ENCODE assay signal across 8 cellular contexts in the genomic region with DNA sequence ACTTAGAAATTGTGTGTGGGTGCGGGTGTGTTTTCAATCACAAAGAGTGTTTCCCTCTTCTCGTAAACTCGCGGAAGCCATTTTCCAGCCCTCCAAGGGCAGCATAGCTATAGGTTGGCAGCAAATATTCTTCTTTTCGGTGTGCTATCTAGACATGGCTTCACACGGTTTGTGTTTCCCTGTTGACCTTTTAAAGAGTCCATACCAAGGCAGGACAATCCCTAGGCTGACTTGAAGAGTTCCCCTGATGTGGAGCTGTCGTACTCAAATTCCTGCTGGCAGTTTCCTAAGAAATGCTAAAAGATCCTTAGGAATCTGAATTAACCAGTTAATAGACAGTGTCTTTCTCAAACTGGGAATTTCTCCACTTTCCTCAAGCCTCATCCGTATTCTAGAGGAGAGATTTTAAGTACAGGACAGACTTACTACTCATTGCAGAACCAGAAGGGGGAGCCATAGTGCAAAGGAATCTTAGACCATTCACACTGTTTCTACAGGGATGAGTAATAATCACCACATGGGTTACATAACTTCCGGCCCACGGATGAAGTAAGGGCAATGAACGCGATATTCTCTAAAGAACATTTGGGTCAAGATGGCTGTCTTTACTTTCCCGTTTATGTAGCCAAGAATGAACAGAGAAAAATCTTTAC.
DNase-seq lines count a peak whose midpoint lies in the region; ATAC-seq and TF ChIP-seq lines count a peak whose summit lies in the region.

No MANE protein-coding gene starts in this region.

- intact Hi-C loops in Panc1 (cut with micrococcal nuclease; ENCODE audit: unreplicated experiment): no loop called here
- intact Hi-C loops in spleen (cut with DNase I; ENCODE audit: low total_unique reads): no loop called here

- no peaks in the 10 kb centered on the region for H3K27me3 ChIP-seq in Panc1 (ENCODE audit: control insufficient read depth, insufficient read depth, low read length)
- no peaks in the 10 kb centered on the region for H3K27me3 ChIP-seq in spleen (replicated peaks in 1 of 7)

- in situ Hi-C loops in Panc1 (cut with HindIII; ENCODE audit: low pct_unique_long_range_greater_than_20kb, low sequenced_read_pairs): no loop called here

- no peak overlapping the region for H3K4me3 Mint-ChIP-seq in activated T-cell treated with anti-CD3 and anti-CD28 coated beads, Interleukin-2, amount 50 U/mL, for 4 hours

- H3K27me3 Mint-ChIP-seq in activated T-cell treated with anti-CD3 and anti-CD28 coated beads, Interleukin-2, amount 50 U/mL, for 4 hours (ENCODE audit: low read depth): peaks cover 7% of the 10 kb centered on the region

- H3K36me3 ChIP-seq in Panc1 (ENCODE audit: control insufficient read depth, insufficient read depth, low read length) (no peaks in the 10 kb centered on the region), spleen (no peaks in the 10 kb centered on the region)

- POLR2A ChIA-PET in Panc1 (lab: Charles Lee): no interaction called here

- H3K4me1 Mint-ChIP-seq in activated T-cell treated with anti-CD3 and anti-CD28 coated beads, Interleukin-2, amount 50 U/mL, for 4 hours (ENCODE audit: low read depth): no peaks in the 10 kb centered on the region

- H3K9me3 ChIP-seq in Panc1 (ENCODE audit: control insufficient read depth, insufficient read depth, low read depth, low read length) (no peaks in the 10 kb centered on the region), spleen (peaks cover 0 to 7% (median 0%) of the 10 kb centered on the region in 8 donors)

- DNase-seq in stimulated activated CD4-positive, alpha-beta T cell treated with anti-CD3 and anti-CD28 coated beads, Interleukin-1b, Interleukin-23, amount 100 ng/mL, for 48 hours: peak; percentile 1
- DNase-seq in stimulated activated CD4-positive, alpha-beta T cell treated with anti-CD3 and anti-CD28 coated beads, Interleukin-4, amount 100 ng/mL, for 4 hours: no peak
- DNase-seq in Panc1 (ENCODE audit: low read depth, low spot score) (peak; percentile 4), fibroblast of mammary gland (ENCODE audit: low read depth) (peak; percentile 96), spleen (no peak), Ammon's horn (ENCODE audit: low spot score) (no peak), T-helper 9 cell (no peak)
- DNase-seq in activated T-cell treated with anti-CD3 and anti-CD28 coated beads, Interleukin-2, amount 50 U/mL, for 4 hours: no peak

- H3K36me3 Mint-ChIP-seq in activated T-cell treated with anti-CD3 and anti-CD28 coated beads, Interleukin-2, amount 50 U/mL, for 4 hours (ENCODE audit: insufficient read depth): no peaks in the 10 kb centered on the region

- H3K4me1 ChIP-seq in Panc1 (ENCODE audit: control insufficient read depth, insufficient read depth, low read length) (no peaks in the 10 kb centered on the region), spleen (no peaks in the 10 kb centered on the region)

- no peak for ATAC-seq in Panc1
- ATAC-seq in activated T-cell treated with anti-CD3 and anti-CD28 coated beads, Interleukin-2, amount 50 U/mL, for 4 hours: no peak

- CTCF ChIA-PET in Panc1 (lab: Charles Lee): no interaction called here

- no TSS peak for BruUV-seq in Panc1 (replicated peaks; lab: Mats Ljungman, UMichigan)

- TF ChIP-seq POLR2A in spleen (IDR thresholded peaks at IDR 0.05): no peak

- TF ChIP-seq CTCF in Panc1 (IDR thresholded peaks at IDR 0.05) (peak; percentile 31; the same call in 1 of the 2 replicates), fibroblast of mammary gland (conservative IDR thresholded peaks at IDR 0.05; ENCODE audit: control insufficient read depth, insufficient read depth, low read depth, low read length) (peak; percentile 96), spleen (IDR thresholded peaks at IDR 0.05 in 8 of 11, conservative IDR thresholded peaks at IDR 0.05 in 3 of 11) (peak in 8 of 11 experiments; percentile 12 to 57 (median 41))

- H3K4me3 ChIP-seq in Panc1 (ENCODE audit: low read depth in 2 of 2, low read length in 2 of 2) (no peak overlapping the region), fibroblast of mammary gland (ENCODE audit: control insufficient read depth, low read depth, low read length) (no peak overlapping the region), spleen (no peak overlapping the region)

- 48 to 61% (median 49%) methylated on average over 13 of the region's 13 CpGs for WGBS in spleen, 5 donors

- peaks cover 5% of the 10 kb centered on the region for H3K9me3 Mint-ChIP-seq in activated T-cell treated with anti-CD3 and anti-CD28 coated beads, Interleukin-2, amount 50 U/mL, for 4 hours

- no peak overlapping the region for H3K27ac ChIP-seq in Panc1 (ENCODE audit: low read length)
- H3K27ac ChIP-seq in spleen: no peak overlapping the region

Comparison
In these comparisons a context has a peak if more than half of its experiments do, and no peak if none do; other contexts are left out.
1. DNase-seq: peak in stimulated activated CD4-positive, alpha-beta T cell treated with anti-CD3 and anti-CD28 coated beads, Interleukin-1b, Interleukin-23, amount 100 ng/mL, for 48 hours (single experiment), Panc1 (single experiment) and fibroblast of mammary gland (single experiment); none in stimulated activated CD4-positive, alpha-beta T cell treated with anti-CD3 and anti-CD28 coated beads, Interleukin-4, amount 100 ng/mL, for 4 hours (0 of 2), spleen (single experiment), Ammon's horn (single experiment), T-helper 9 cell (single experiment) and activated T-cell treated with anti-CD3 and anti-CD28 coated beads, Interleukin-2, amount 50 U/mL, for 4 hours (single experiment).
2. CTCF ChIP-seq: peak in every context shown above with its lines; median percentile 96 in fibroblast of mammary gland; 41 in spleen; 31 in Panc1.